ENCODE assay signal across 1 cellular context in the genomic region with DNA sequence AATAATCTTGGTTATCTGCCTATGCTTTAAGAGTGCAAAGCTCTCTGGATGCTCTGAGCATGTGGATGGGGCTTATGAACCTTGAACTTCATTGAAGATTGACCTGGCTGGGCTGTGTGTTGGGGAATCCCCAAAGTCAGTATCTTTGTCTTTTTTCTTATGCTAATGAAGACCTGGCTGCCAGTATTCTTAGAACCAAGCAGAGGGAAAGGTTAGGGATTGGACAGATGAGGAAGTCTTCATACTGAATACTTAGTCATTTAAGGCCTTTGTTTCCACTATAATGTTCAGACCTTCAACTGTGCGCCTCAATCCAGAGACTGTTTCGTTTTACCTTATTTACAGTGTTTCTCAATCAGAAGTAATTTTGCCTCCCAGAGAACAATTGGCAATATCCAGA.
TF ChIP-seq lines count a peak whose summit lies in the region.

No MANE protein-coding gene starts in this region.

TF ChIP-seq in WTC11, 78 proteins besides CTCF, POLR2A, EP300 and RAD21 (continued from another document):
- TF ChIP-seq, protein P1, sequence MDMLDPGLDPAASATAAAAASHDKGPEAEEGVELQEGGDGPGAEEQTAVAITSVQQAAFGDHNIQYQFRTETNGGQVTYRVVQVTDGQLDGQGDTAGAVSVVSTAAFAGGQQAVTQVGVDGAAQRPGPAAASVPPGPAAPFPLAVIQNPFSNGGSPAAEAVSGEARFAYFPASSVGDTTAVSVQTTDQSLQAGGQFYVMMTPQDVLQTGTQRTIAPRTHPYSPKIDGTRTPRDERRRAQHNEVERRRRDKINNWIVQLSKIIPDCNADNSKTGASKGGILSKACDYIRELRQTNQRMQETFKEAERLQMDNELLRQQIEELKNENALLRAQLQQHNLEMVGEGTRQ (CRISPR knock-in tag; IDR thresholded peaks at IDR 0.05), result no peak
- no peak for TF ChIP-seq FOXP1 (CRISPR knock-in tag; IDR thresholded peaks at IDR 0.05; ENCODE audit: borderline replicate concordance)
- TF ChIP-seq, protein P2, sequence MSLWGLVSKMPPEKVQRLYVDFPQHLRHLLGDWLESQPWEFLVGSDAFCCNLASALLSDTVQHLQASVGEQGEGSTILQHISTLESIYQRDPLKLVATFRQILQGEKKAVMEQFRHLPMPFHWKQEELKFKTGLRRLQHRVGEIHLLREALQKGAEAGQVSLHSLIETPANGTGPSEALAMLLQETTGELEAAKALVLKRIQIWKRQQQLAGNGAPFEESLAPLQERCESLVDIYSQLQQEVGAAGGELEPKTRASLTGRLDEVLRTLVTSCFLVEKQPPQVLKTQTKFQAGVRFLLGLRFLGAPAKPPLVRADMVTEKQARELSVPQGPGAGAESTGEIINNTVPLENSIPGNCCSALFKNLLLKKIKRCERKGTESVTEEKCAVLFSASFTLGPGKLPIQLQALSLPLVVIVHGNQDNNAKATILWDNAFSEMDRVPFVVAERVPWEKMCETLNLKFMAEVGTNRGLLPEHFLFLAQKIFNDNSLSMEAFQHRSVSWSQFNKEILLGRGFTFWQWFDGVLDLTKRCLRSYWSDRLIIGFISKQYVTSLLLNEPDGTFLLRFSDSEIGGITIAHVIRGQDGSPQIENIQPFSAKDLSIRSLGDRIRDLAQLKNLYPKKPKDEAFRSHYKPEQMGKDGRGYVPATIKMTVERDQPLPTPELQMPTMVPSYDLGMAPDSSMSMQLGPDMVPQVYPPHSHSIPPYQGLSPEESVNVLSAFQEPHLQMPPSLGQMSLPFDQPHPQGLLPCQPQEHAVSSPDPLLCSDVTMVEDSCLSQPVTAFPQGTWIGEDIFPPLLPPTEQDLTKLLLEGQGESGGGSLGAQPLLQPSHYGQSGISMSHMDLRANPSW (CRISPR knock-in tag; conservative IDR thresholded peaks at IDR 0.05; ENCODE audit: low read depth), result no peak
- TF ChIP-seq ELF4 (CRISPR knock-in tag; IDR thresholded peaks at IDR 0.05; ENCODE audit: low read depth), result no peak
- TF ChIP-seq TEAD4 (CRISPR knock-in tag; IDR thresholded peaks at IDR 0.05), result no peak
- no peak for TF ChIP-seq ZNF317 (CRISPR knock-in tag; IDR thresholded peaks at IDR 0.05; ENCODE audit: borderline replicate concordance, low read depth)
- no peak for TF ChIP-seq HMGA2 (CRISPR knock-in tag; IDR thresholded peaks at IDR 0.05)
TF ChIP-seq in WTC11: peak in this region for 0.
